Comparison of ENCODE assay signal across 32 cellular contexts in genomic region chr12:50263832-50264231, GRCh38.
"Had no signal": no experiment of that assay in that cellular context is flagged by ENCODE, and none has a peak within 500 bp of the region (broad histone marks: within the 10 kb centered on the region; RNA-seq: fewer than 3 reads in every experiment).

No MANE protein-coding gene starts in this region.

- H3K27ac ChIP-seq: ascending aorta, body of pancreas, brain microvascular endothelial cell, cardiac muscle cell had no signal

- H3K4me3 ChIP-seq: adrenal gland, ascending aorta, body of pancreas, breast epithelium, cardiac muscle cell had no signal

- H3K36me3 ChIP-seq: adrenal gland, ascending aorta, brain microvascular endothelial cell, breast epithelium, cardiac muscle cell had no signal

- H3K4me1 ChIP-seq: ascending aorta had no signal

- ATAC-seq: activated naive CD4-positive, alpha-beta T cell treated with anti-CD3 and anti-CD28 coated beads, Interleukin-2, amount 50 U/mL, for 72 hours; activated naive CD8-positive, alpha-beta T cell treated with anti-CD3 and anti-CD28 coated beads, Interleukin-2, amount 50 U/mL, for 24 hours; activated T-cell treated with anti-CD3 and anti-CD28 coated beads, Interleukin-2, amount 50 U/mL, for 4 hours; activated T-cell treated with anti-CD3 and anti-CD28 coated beads, Interleukin-2, amount 50 U/mL, for 72 hours; activated T-helper 17 cell treated with anti-CD3 and anti-CD28 coated beads, Interleukin-2, amount 50 U/mL, for 72 hours; body of pancreas had no signal

- DNase-seq: activated effector memory CD4-positive, alpha-beta T cell treated with anti-CD3 and anti-CD28 coated beads, Interleukin-2, amount 50 U/mL, for 16 hours; activated effector memory CD4-positive, alpha-beta T cell treated with Interleukin-2 at 50 U/mL for 16 hours; activated gamma-delta T cell; activated gamma-delta T cell treated with Interleukin-2 at 50 U/mL for 16 hours; activated naive CD4-positive, alpha-beta T cell; activated naive CD4-positive, alpha-beta T cell treated with anti-CD3 and anti-CD28 coated beads for 36 hours; activated naive CD4-positive, alpha-beta T cell treated with anti-CD3 and anti-CD28 coated beads, Interleukin-2, amount 10 ng/mL, durations not matched to agents 7 days and 5 days; activated naive CD4-positive, alpha-beta T cell treated with anti-CD3 and anti-CD28 coated beads, Interleukin-2, amount 50 U/mL, for 16 hours; activated naive CD4-positive, alpha-beta T cell treated with Interleukin-2 at 50 U/mL for 16 hours; activated naive CD8-positive, alpha-beta T cell treated with anti-CD3 and anti-CD28 coated beads for 36 hours; activated naive CD8-positive, alpha-beta T cell treated with anti-CD3 and anti-CD28 coated beads, Interleukin-2, amount 10 ng/mL, durations not matched to agents 7 days and 5 days; activated naive CD8-positive, alpha-beta T cell treated with anti-CD3 and anti-CD28 coated beads, Interleukin-2, amount 50 U/mL, for 24 hours; activated T-cell treated with anti-CD3 and anti-CD28 coated beads, Interleukin-2, amount 50 U/mL, for 4 hours; activated T-cell treated with anti-CD3 and anti-CD28 coated beads, Interleukin-2, amount 50 U/mL, for 48 hours; activated T-cell treated with anti-CD3 and anti-CD28 coated beads, Interleukin-2, amount 50 U/mL, for 72 hours; adrenal gland; amniotic stem cell; amygdala; anterior cingulate cortex; aorta; body of pancreas; brain microvascular endothelial cell; caudate nucleus; central memory CD4-positive, alpha-beta T cell; cerebellar nuclear complex had no signal

- H3K27me3 ChIP-seq: adrenal gland, ascending aorta, body of pancreas, brain microvascular endothelial cell, breast epithelium, cardiac muscle cell had no signal

- FAIRE-seq: bronchial epithelial cell, colon had no signal

- H3K9me3 ChIP-seq: adrenal gland, ascending aorta, body of pancreas, breast epithelium had no signal
